Comparison of ENCODE assay signal across 14 cellular contexts in genomic region chr1:246005067-246005466, GRCh38.
DNase-seq lines count a peak whose midpoint lies in the region; ATAC-seq, FAIRE-seq and TF ChIP-seq lines count a peak whose summit lies in the region.
"Had no signal": no experiment of that assay in that cellular context is flagged by ENCODE, and none has a peak within 500 bp of the region (broad histone marks: within the 10 kb centered on the region; RNA-seq: fewer than 3 reads in every experiment).

No MANE protein-coding gene starts in this region.

- H3K27me3 Mint-ChIP-seq in H9 (ENCODE audit: low read depth): no peaks in the 10 kb centered on the region

- peaks cover 2 to 6% of the 10 kb centered on the region in 2 experiments; a peak in 3 of 4 replicates for H3K4me1 Mint-ChIP-seq in H9

- H2BK5ac ChIP-seq in H9 (ENCODE audit: insufficient read length, low read length): no peak overlapping the region

- H3K36me3 Mint-ChIP-seq in H9 (ENCODE audit: insufficient read depth in 1 of 3, low read depth in 3 of 3): peaks cover 0 to 3% (median 2%) of the 10 kb centered on the region in 3 experiments; a peak in 2 of 7 replicates

- H3K23me2 ChIP-seq in H9 (ENCODE audit: insufficient read length, low read depth, low read length, poor library complexity, severe bottlenecking): no peaks in the 10 kb centered on the region

- no peaks in the 10 kb centered on the region for H3K9me3 Mint-ChIP-seq in H9
- H3K9me3 Mint-ChIP-seq: activated T-helper 1 cell treated with anti-CD3 and anti-CD28 coated beads, Interleukin-12 subunit alpha, Interleukin-12 subunit beta, Interleukin-2, Interleukin-4 antibody, amounts not matched to agents 30 ng/mL and 10 ng/mL and 1 ng/mL, durations not matched to agents 14 hours and 24 hours and 36 hours had no signal

- TF ChIP-seq CTCF in smooth muscle cell (IDR thresholded peaks at IDR 0.05; ENCODE audit: borderline replicate concordance, insufficient read depth, poor library complexity, severe bottlenecking) (no peak), H9 (conservative IDR thresholded peaks at IDR 0.05) (no peak)

- no peak overlapping the region for H4K5ac ChIP-seq in H9 (ENCODE audit: insufficient read length, low read depth, low read length)

- H3K4me2 ChIP-seq in smooth muscle cell: peak overlapping the region; percentile 65
- no peak overlapping the region for H3K4me2 ChIP-seq in H9 (ENCODE audit: insufficient read depth, insufficient read length, low read length)

- H3K4me3 ChIP-seq in smooth muscle cell: no peak overlapping the region
- H3K4me3 ChIP-seq: GM12878, right lobe of liver had no signal

- no peak overlapping the region for H3K14ac ChIP-seq in H9 (ENCODE audit: insufficient read depth, low read length)

- no peaks in the 10 kb centered on the region for H3K79me1 ChIP-seq in H9 (ENCODE audit: insufficient read depth, low read depth, low read length, poor library complexity, severe bottlenecking)

- H4K20me1 ChIP-seq in smooth muscle cell (ENCODE audit: low read depth) (no peaks in the 10 kb centered on the region), H9 (ENCODE audit: control insufficient read depth, insufficient read depth, insufficient read length) (no peaks in the 10 kb centered on the region)

- H3K9me3 ChIP-seq in smooth muscle cell (replicated peaks; ENCODE audit: low read depth) (no peaks in the 10 kb centered on the region), H9 (ENCODE audit: control insufficient read depth, low read depth, low read length) (no peaks in the 10 kb centered on the region)
- H3K9me3 ChIP-seq: right lobe of liver had no signal

- ATAC-seq in HG03025 (IDR thresholded peaks at IDR 0.05; ENCODE audit: low FRiP score, unreplicated experiment): no peak
- ATAC-seq: GM12878 had no signal

- no peak overlapping the region for H4K8ac ChIP-seq in H9 (replicated peaks; ENCODE audit: insufficient read length, low read depth, low read length)

- H3K79me2 ChIP-seq in smooth muscle cell (ENCODE audit: low read depth): peaks cover 3% of the 10 kb centered on the region
- H3K79me2 ChIP-seq in H9 (ENCODE audit: insufficient read depth, low read length): no peaks in the 10 kb centered on the region

- H2BK15ac ChIP-seq in H9 (ENCODE audit: low read depth, low read length): no peak overlapping the region

- peak overlapping the region; percentile 78 for H3K27ac ChIP-seq in smooth muscle cell (ENCODE audit: low read depth)
- H3K27ac ChIP-seq in H9 (ENCODE audit: insufficient read length, low read depth, low read length): no peak overlapping the region
- H3K27ac ChIP-seq: right lobe of liver had no signal

- H2AFZ ChIP-seq in smooth muscle cell (ENCODE audit: low read depth) (no peak overlapping the region), H9 (ENCODE audit: low read length) (no peak overlapping the region)

- 18% methylated on average over 3 of the region's 3 CpGs for WGBS in smooth muscle cell (ENCODE audit: low lambda C conversion rate)
- no CpG with 5 or more reads among the region's 3 CpGs for WGBS in H9 (ENCODE audit: extremely low coverage, insufficient read length, low lambda C conversion rate)

- H4K91ac ChIP-seq in H9 (ENCODE audit: insufficient read length, low read depth, low read length): no peak overlapping the region

- DNase-seq in NCI-H1694 treated with DMSO at 0.1 percent for 48 hours (lab: John Stamatoyannopoulos, UW): peak; percentile 15
- DNase-seq in NCI-H1694 (lab: John Stamatoyannopoulos, UW): no peak
- DNase-seq in RCC 7860 (ENCODE audit: low spot score): peak; percentile 87
- peak; percentile 100 for DNase-seq in fibroblast of peridontal ligament (ENCODE audit: extremely low read depth)
- no peak for DNase-seq in smooth muscle cell (lab: John Stamatoyannopoulos, UW; ENCODE audit: unreplicated experiment)
- DNase-seq in activated CD8-positive, alpha-beta memory T cell treated with anti-CD3 and anti-CD28 coated beads, Interleukin-2, amount 50 U/mL, for 4 hours: no peak
- no peak for DNase-seq in H9
- DNase-seq: left colon; NK-92 treated with Interleukin-12 subunit alpha and Interleukin-12 subunit beta, amount 100 ng/mL, for 24 hours; right lobe of liver had no signal

- no peak overlapping the region for H2AK5ac ChIP-seq in H9 (ENCODE audit: insufficient read length, low read length)

- H3K4me1 ChIP-seq in smooth muscle cell (ENCODE audit: low read depth) (no peaks in the 10 kb centered on the region), H9 (ENCODE audit: insufficient read depth, low read length) (no peaks in the 10 kb centered on the region)
- H3K4me1 ChIP-seq: right lobe of liver had no signal

- H2BK120ac ChIP-seq in H9 (ENCODE audit: low read depth, low read length, poor library complexity, severe bottlenecking): no peak overlapping the region

- H3K4ac ChIP-seq in H9 (ENCODE audit: low read depth, low read length): no peak overlapping the region

- H2BK20ac ChIP-seq in H9 (ENCODE audit: low read depth, low read length, poor library complexity, severe bottlenecking): no peak overlapping the region

- H3K27me3 ChIP-seq in smooth muscle cell (ENCODE audit: low read depth): no peaks in the 10 kb centered on the region
- H3K27me3 ChIP-seq in H9 (ENCODE audit: insufficient read depth, low read length): no peaks in the 10 kb centered on the region
- H3K27me3 ChIP-seq: right lobe of liver had no signal

- H3K56ac ChIP-seq in H9 (ENCODE audit: insufficient read length, low read depth, low read length): no peak overlapping the region

- H3K9ac ChIP-seq in smooth muscle cell (ENCODE audit: low read depth): no peak overlapping the region
- no peak overlapping the region for H3K9ac ChIP-seq in H9 (ENCODE audit: extremely low read depth, insufficient read length, low read length)

- no peak overlapping the region for H3K18ac ChIP-seq in H9 (ENCODE audit: insufficient read length, low read depth, low read length)

- FAIRE-seq in RCC 7860 (lab: Jason Lieb, UNC): peak; percentile 96
- FAIRE-seq: A204.1, GM12878 had no signal

- H3K4me3 Mint-ChIP-seq in H9: no peak overlapping the region
- H3K4me3 Mint-ChIP-seq: activated T-helper 1 cell treated with anti-CD3 and anti-CD28 coated beads, Interleukin-12 subunit alpha, Interleukin-12 subunit beta, Interleukin-2, Interleukin-4 antibody, amounts not matched to agents 30 ng/mL and 10 ng/mL and 1 ng/mL, durations not matched to agents 14 hours and 24 hours and 36 hours had no signal

- H3T11ph ChIP-seq in H9 (ENCODE audit: low read length): no peak overlapping the region

- H3K36me3 ChIP-seq in smooth muscle cell (ENCODE audit: low read depth): no peaks in the 10 kb centered on the region
- H3K36me3 ChIP-seq: right lobe of liver had no signal

- H3F3A ChIP-seq in smooth muscle cell (ENCODE audit: low read depth): peaks cover 25% of the 10 kb centered on the region

- no peak overlapping the region for H3K27ac Mint-ChIP-seq in H9
- H3K27ac Mint-ChIP-seq: activated T-helper 1 cell treated with anti-CD3 and anti-CD28 coated beads, Interleukin-12 subunit alpha, Interleukin-12 subunit beta, Interleukin-2, Interleukin-4 antibody, amounts not matched to agents 30 ng/mL and 10 ng/mL and 1 ng/mL, durations not matched to agents 14 hours and 24 hours and 36 hours had no signal

- no peak overlapping the region for H3K23ac ChIP-seq in H9 (ENCODE audit: insufficient read length, low read depth, low read length)

- H2BK12ac ChIP-seq in H9 (ENCODE audit: insufficient read length, low read depth, low read length): no peak overlapping the region

Comparison
In these comparisons a context has a peak if more than half of its experiments do, and no peak if none do; other contexts are left out.
1. DNase-seq: peak in NCI-H1694 treated with DMSO at 0.1 percent for 48 hours (single experiment), RCC 7860 (single experiment) and fibroblast of peridontal ligament (single experiment); none in NCI-H1694 (single experiment), smooth muscle cell (single experiment), activated CD8-positive, alpha-beta memory T cell treated with anti-CD3 and anti-CD28 coated beads, Interleukin-2, amount 50 U/mL, for 4 hours (single experiment) and H9 (single experiment).